Comparison of ENCODE assay signal across 26 cellular contexts in genomic region chr3:129749692-129750091, GRCh38.
"Had no signal": no experiment of that assay in that cellular context is flagged by ENCODE, and none has a peak within 500 bp of the region (broad histone marks: within the 10 kb centered on the region; RNA-seq: fewer than 3 reads in every experiment).

No MANE protein-coding gene starts in this region.

- H3K4me2 ChIP-seq: neural progenitor cell had no signal

- H3K4me1 ChIP-seq: neural progenitor cell had no signal

- H3K9me3 ChIP-seq: esophagus muscularis mucosa, gastrocnemius medialis had no signal

- ATAC-seq: gastrocnemius medialis; naive thymus-derived CD8-positive, alpha-beta T cell; sciatic nerve; T-helper 17 cell had no signal

- H3K4me3 ChIP-seq: esophagus muscularis mucosa, gastrocnemius medialis, left ventricle myocardium inferior, neural progenitor cell had no signal

- H3K9ac ChIP-seq: neural progenitor cell had no signal

- H3K27ac Mint-ChIP-seq: activated naive CD4-positive, alpha-beta T cell treated with anti-CD3 and anti-CD28 coated beads, Interleukin-2, amount 10 ng/mL, durations not matched to agents 7 days and 5 days; activated T-cell treated with anti-CD3 and anti-CD28 coated beads, Interleukin-2, amount 50 U/mL, for 24 hours; brain; mesothelial cell of epicardium; naive thymus-derived CD8-positive, alpha-beta T cell; neural progenitor cell; stimulated activated naive B cell treated with anti-CD40 and anti-IgM and Interleukin-4, amounts not matched to agents 10 μg/mL and 1 μg/mL and 100 μg/mL, for 72 hours; T-helper 17 cell had no signal

- H2AFZ ChIP-seq: neural progenitor cell had no signal

- H3K4me3 Mint-ChIP-seq: activated naive CD4-positive, alpha-beta T cell treated with anti-CD3 and anti-CD28 coated beads, Interleukin-2, amount 10 ng/mL, durations not matched to agents 7 days and 5 days; activated T-cell treated with anti-CD3 and anti-CD28 coated beads, Interleukin-2, amount 50 U/mL, for 24 hours; brain; mesothelial cell of epicardium; naive thymus-derived CD8-positive, alpha-beta T cell; neural progenitor cell; stimulated activated naive B cell treated with anti-CD40 and anti-IgM and Interleukin-4, amounts not matched to agents 10 μg/mL and 1 μg/mL and 100 μg/mL, for 72 hours; T-helper 17 cell had no signal

- H3K4me1 Mint-ChIP-seq: neural progenitor cell had no signal

- DNase-seq: activated CD4-positive, alpha-beta T cell treated with anti-CD3 and anti-CD28 coated beads, Interleukin-2, amount 50 U/mL, for 1 hour; activated CD4-positive, CD25-positive, alpha-beta regulatory T cell; activated CD8-positive, alpha-beta memory T cell treated with anti-CD3 and anti-CD28 coated beads for 24 hours; activated CD8-positive, alpha-beta memory T cell treated with anti-CD3 and anti-CD28 coated beads, Interleukin-2, amount 50 U/mL, for 4 hours; activated effector memory CD4-positive, alpha-beta T cell treated with Interleukin-2 at 50 U/mL for 16 hours; activated naive CD4-positive, alpha-beta T cell treated with anti-CD3 and anti-CD28 coated beads, Interleukin-2, amount 10 ng/mL, durations not matched to agents 7 days and 5 days; activated T-cell treated with anti-CD3 and anti-CD28 coated beads, Interleukin-2, amount 50 U/mL, for 24 hours; aorta; central memory CD4-positive, alpha-beta T cell; dermis blood vessel endothelial cell; effector memory CD4-positive, alpha-beta T cell; gastrocnemius medialis; hippocampal formation; left ventricle myocardium inferior; naive thymus-derived CD8-positive, alpha-beta T cell; posterior cingulate gyrus; small intestine; stimulated activated CD4-positive, alpha-beta T cell treated with anti-CD3 and anti-CD28 coated beads, Interleukin-2, amount 100 ng/mL, for 24 hours; stimulated activated naive B cell treated with anti-CD40 and anti-IgM and Interleukin-4, amounts not matched to agents 10 μg/mL and 1 μg/mL and 100 μg/mL, for 72 hours; SW 1271; T-helper 17 cell had no signal

- H3K27me3 ChIP-seq: esophagus muscularis mucosa, gastrocnemius medialis, neural progenitor cell had no signal

- H3K27me3 Mint-ChIP-seq: activated naive CD4-positive, alpha-beta T cell treated with anti-CD3 and anti-CD28 coated beads, Interleukin-2, amount 10 ng/mL, durations not matched to agents 7 days and 5 days; activated T-cell treated with anti-CD3 and anti-CD28 coated beads, Interleukin-2, amount 50 U/mL, for 24 hours; brain; naive thymus-derived CD8-positive, alpha-beta T cell; stimulated activated naive B cell treated with anti-CD40 and anti-IgM and Interleukin-4, amounts not matched to agents 10 μg/mL and 1 μg/mL and 100 μg/mL, for 72 hours; T-helper 17 cell had no signal

- H3K27ac ChIP-seq: esophagus muscularis mucosa, gastrocnemius medialis, left ventricle myocardium inferior, neural progenitor cell had no signal

- H3K36me3 ChIP-seq: esophagus muscularis mucosa, gastrocnemius medialis, left ventricle myocardium inferior, neural progenitor cell had no signal
